ENCODE assay signal across 10 cellular contexts in genomic region chr2:202269585-202269984, GRCh38. TPM values are rescaled to one million over a fixed set of nuclear protein-coding genes. Genes with fewer than 3 reads are reported as not detected.
DNase-seq lines count a peak whose midpoint lies in the region; ATAC-seq and TF ChIP-seq lines count a peak whose summit lies in the region.
"Had no signal": no experiment of that assay in that cellular context is flagged by ENCODE, and none has a peak within 500 bp of the region (broad histone marks: within the 10 kb centered on the region; RNA-seq: fewer than 3 reads in every experiment).

No MANE protein-coding gene starts in this region.

- peak; percentile 64 for DNase-seq in activated CD4-positive, alpha-beta T cell treated with anti-CD3 and anti-CD28 coated beads, Interleukin-2, amount 10 ng/mL, durations not matched to agents 24 days and 14 days
- DNase-seq in activated CD4-positive, alpha-beta T cell treated with anti-CD3 and anti-CD28 coated beads for 1 hour: no peak
- DNase-seq in MV-4-11 (lab: John Stamatoyannopoulos, UW) (peak; percentile 28), osteocyte (ENCODE audit: extremely low spot score, unreplicated experiment) (peak; percentile 68), hypothalamus (lab: John Stamatoyannopoulos, UW) (no peak), cerebellar cortex (ENCODE audit: low spot score) (no peak)
- no peak for DNase-seq in activated T-helper 1 cell treated with anti-CD3 and anti-CD28 coated beads, Interleukin-12 subunit alpha, Interleukin-12 subunit beta, Interleukin-2, Interleukin-4 antibody, amounts not matched to agents 30 ng/mL and 10 ng/mL and 1 ng/mL, durations not matched to agents 14 hours and 24 hours and 36 hours (ENCODE audit: low spot score)
- DNase-seq: esophagus squamous epithelium, naive B cell had no signal

- peak overlapping the region; percentile 69 for H3K4me3 Mint-ChIP-seq in activated CD4-positive, alpha-beta T cell treated with anti-CD3 and anti-CD28 coated beads, Interleukin-2, amount 10 ng/mL, durations not matched to agents 24 days and 14 days
- H3K4me3 Mint-ChIP-seq in activated T-helper 1 cell treated with anti-CD3 and anti-CD28 coated beads, Interleukin-12 subunit alpha, Interleukin-12 subunit beta, Interleukin-2, Interleukin-4 antibody, amounts not matched to agents 30 ng/mL and 10 ng/mL and 1 ng/mL, durations not matched to agents 14 hours and 24 hours and 36 hours: peak overlapping the region; percentile 67
- H3K4me3 Mint-ChIP-seq in osteocyte (ENCODE audit: unreplicated experiment): no peak overlapping the region

- no peak for ATAC-seq in HG03469 (IDR thresholded peaks at IDR 0.05; ENCODE audit: unreplicated experiment)

- H3K4me1 Mint-ChIP-seq in activated CD4-positive, alpha-beta T cell treated with anti-CD3 and anti-CD28 coated beads, Interleukin-2, amount 10 ng/mL, durations not matched to agents 24 days and 14 days: peaks cover 28% of the 10 kb centered on the region
- peaks cover 14% of the 10 kb centered on the region for H3K4me1 Mint-ChIP-seq in activated T-helper 1 cell treated with anti-CD3 and anti-CD28 coated beads, Interleukin-12 subunit alpha, Interleukin-12 subunit beta, Interleukin-2, Interleukin-4 antibody, amounts not matched to agents 30 ng/mL and 10 ng/mL and 1 ng/mL, durations not matched to agents 14 hours and 24 hours and 36 hours (ENCODE audit: low read depth)
- H3K4me1 Mint-ChIP-seq in osteocyte (ENCODE audit: unreplicated experiment): peaks cover 30% of the 10 kb centered on the region

- peaks cover 28% of the 10 kb centered on the region for H3K36me3 Mint-ChIP-seq in activated CD4-positive, alpha-beta T cell treated with anti-CD3 and anti-CD28 coated beads, Interleukin-2, amount 10 ng/mL, durations not matched to agents 24 days and 14 days (ENCODE audit: low read depth)
- peaks cover 5% of the 10 kb centered on the region for H3K36me3 Mint-ChIP-seq in activated T-helper 1 cell treated with anti-CD3 and anti-CD28 coated beads, Interleukin-12 subunit alpha, Interleukin-12 subunit beta, Interleukin-2, Interleukin-4 antibody, amounts not matched to agents 30 ng/mL and 10 ng/mL and 1 ng/mL, durations not matched to agents 14 hours and 24 hours and 36 hours (ENCODE audit: low read depth)
- no peaks in the 10 kb centered on the region for H3K36me3 Mint-ChIP-seq in osteocyte (ENCODE audit: unreplicated experiment)
- H3K36me3 Mint-ChIP-seq: naive B cell had no signal

- TF ChIP-seq CTCF in osteocyte (IDR thresholded peaks at IDR 0.05): no peak

- no peaks in the 10 kb centered on the region for H3K27me3 Mint-ChIP-seq in activated CD4-positive, alpha-beta T cell treated with anti-CD3 and anti-CD28 coated beads, Interleukin-2, amount 10 ng/mL, durations not matched to agents 24 days and 14 days
- H3K27me3 Mint-ChIP-seq in activated T-helper 1 cell treated with anti-CD3 and anti-CD28 coated beads, Interleukin-12 subunit alpha, Interleukin-12 subunit beta, Interleukin-2, Interleukin-4 antibody, amounts not matched to agents 30 ng/mL and 10 ng/mL and 1 ng/mL, durations not matched to agents 14 hours and 24 hours and 36 hours (ENCODE audit: insufficient read depth): no peaks in the 10 kb centered on the region
- no peaks in the 10 kb centered on the region for H3K27me3 Mint-ChIP-seq in osteocyte (ENCODE audit: unreplicated experiment)
- H3K27me3 Mint-ChIP-seq: naive B cell had no signal

- H3K27ac Mint-ChIP-seq in activated CD4-positive, alpha-beta T cell treated with anti-CD3 and anti-CD28 coated beads, Interleukin-2, amount 10 ng/mL, durations not matched to agents 24 days and 14 days: peak overlapping the region; percentile 80
- H3K27ac Mint-ChIP-seq in activated T-helper 1 cell treated with anti-CD3 and anti-CD28 coated beads, Interleukin-12 subunit alpha, Interleukin-12 subunit beta, Interleukin-2, Interleukin-4 antibody, amounts not matched to agents 30 ng/mL and 10 ng/mL and 1 ng/mL, durations not matched to agents 14 hours and 24 hours and 36 hours: peak overlapping the region; percentile 32
- no peak overlapping the region for H3K27ac Mint-ChIP-seq in osteocyte (ENCODE audit: unreplicated experiment)

- intact Hi-C loops in activated CD4-positive, alpha-beta T cell treated with anti-CD3 and anti-CD28 coated beads, Interleukin-2, amount 10 ng/mL, durations not matched to agents 24 days and 14 days (cut with micrococcal nuclease): loop anchor here (5.0 to 10.0 kb wide), 5 partner anchors 487 to 1457 kb away; partner anchors contain the start of genes ALS2, BZW1 and CLK1
- intact Hi-C loops in activated T-helper 1 cell treated with anti-CD3 and anti-CD28 coated beads, Interleukin-12 subunit alpha, Interleukin-12 subunit beta, Interleukin-2, Interleukin-4 antibody, amounts not matched to agents 30 ng/mL and 10 ng/mL and 1 ng/mL, durations not matched to agents 14 hours and 24 hours and 36 hours (cut with micrococcal nuclease): loop anchor here (5.0 to 10.0 kb wide), 4 partner anchors 643 to 1407 kb away; partner anchors contain the start of genes CARF, CASP10, CLK1 and CYP20A1

- no peaks in the 10 kb centered on the region for H3K9me3 Mint-ChIP-seq in activated CD4-positive, alpha-beta T cell treated with anti-CD3 and anti-CD28 coated beads, Interleukin-2, amount 10 ng/mL, durations not matched to agents 24 days and 14 days
- no peaks in the 10 kb centered on the region for H3K9me3 Mint-ChIP-seq in activated T-helper 1 cell treated with anti-CD3 and anti-CD28 coated beads, Interleukin-12 subunit alpha, Interleukin-12 subunit beta, Interleukin-2, Interleukin-4 antibody, amounts not matched to agents 30 ng/mL and 10 ng/mL and 1 ng/mL, durations not matched to agents 14 hours and 24 hours and 36 hours
- H3K9me3 Mint-ChIP-seq in osteocyte (ENCODE audit: unreplicated experiment): no peaks in the 10 kb centered on the region
- H3K9me3 Mint-ChIP-seq: naive B cell had no signal

RNA-seq across cellular contexts. Expression of gene NOP58, which starts 4.0 kb away (rescaled TPM):
- 221 and 228 TPM in 2 replicates for total RNA-seq in activated CD4-positive, alpha-beta T cell treated with anti-CD3 and anti-CD28 coated beads, Interleukin-2, amount 10 ng/mL, durations not matched to agents 24 days and 14 days
- total RNA-seq in activated T-helper 1 cell treated with anti-CD3 and anti-CD28 coated beads, Interleukin-12 subunit alpha, Interleukin-12 subunit beta, Interleukin-2, Interleukin-4 antibody, amounts not matched to agents 30 ng/mL and 10 ng/mL and 1 ng/mL, durations not matched to agents 14 hours and 24 hours and 36 hours: 227 and 241 TPM in 2 replicates
- 40.2 and 44.1 TPM in 2 replicates for total RNA-seq in osteocyte

RNA-seq across cellular contexts. Expression of gene SUMO1, which starts 31.2 kb away (rescaled TPM):
- total RNA-seq in activated CD4-positive, alpha-beta T cell treated with anti-CD3 and anti-CD28 coated beads, Interleukin-2, amount 10 ng/mL, durations not matched to agents 24 days and 14 days: 121 and 127 TPM in 2 replicates
- 126 and 127 TPM in 2 replicates for total RNA-seq in activated T-helper 1 cell treated with anti-CD3 and anti-CD28 coated beads, Interleukin-12 subunit alpha, Interleukin-12 subunit beta, Interleukin-2, Interleukin-4 antibody, amounts not matched to agents 30 ng/mL and 10 ng/mL and 1 ng/mL, durations not matched to agents 14 hours and 24 hours and 36 hours
- 89.8 and 94.7 TPM in 2 replicates for total RNA-seq in osteocyte

Comparison
In these comparisons a context has a peak if more than half of its experiments do, and no peak if none do; other contexts are left out.
1. DNase-seq: peak in activated CD4-positive, alpha-beta T cell treated with anti-CD3 and anti-CD28 coated beads, Interleukin-2, amount 10 ng/mL, durations not matched to agents 24 days and 14 days (single experiment), MV-4-11 (single experiment) and osteocyte (single experiment); none in activated CD4-positive, alpha-beta T cell treated with anti-CD3 and anti-CD28 coated beads for 1 hour (single experiment), activated T-helper 1 cell treated with anti-CD3 and anti-CD28 coated beads, Interleukin-12 subunit alpha, Interleukin-12 subunit beta, Interleukin-2, Interleukin-4 antibody, amounts not matched to agents 30 ng/mL and 10 ng/mL and 1 ng/mL, durations not matched to agents 14 hours and 24 hours and 36 hours (single experiment), hypothalamus (0 of 51) and cerebellar cortex (single experiment).